In the genomic region with DNA sequence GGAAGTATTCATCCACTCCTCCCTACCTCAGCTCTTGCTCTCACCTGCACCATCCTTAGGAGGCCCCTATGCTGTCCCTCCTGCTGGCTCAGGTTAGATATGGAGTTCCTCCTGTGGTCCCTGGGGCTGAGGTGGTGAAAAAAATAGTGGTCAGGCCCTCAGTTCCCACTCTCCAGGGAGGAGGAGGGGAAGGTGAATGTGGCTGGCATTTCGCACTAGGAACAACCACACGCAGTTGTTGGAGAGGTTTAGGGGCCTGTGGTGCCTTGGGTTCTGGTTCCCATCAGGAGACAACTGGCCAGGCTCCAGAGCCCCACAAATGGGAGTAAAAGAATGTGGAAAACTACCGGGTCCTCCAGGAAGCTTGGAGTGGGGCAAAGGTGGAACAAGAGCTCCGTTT, we compare ENCODE assay signal across 21 cellular contexts.
DNase-seq lines count a peak whose midpoint lies in the region; ATAC-seq and TF ChIP-seq lines count a peak whose summit lies in the region.
"Had no signal": no experiment of that assay in that cellular context is flagged by ENCODE, and none has a peak within 500 bp of the region (broad histone marks: within the 10 kb centered on the region; RNA-seq: fewer than 3 reads in every experiment).

No MANE protein-coding gene starts in this region.

- H3K9ac ChIP-seq in mesendoderm (ENCODE audit: low read length) = no peak overlapping the region
- H3K9ac ChIP-seq in Karpas-422 (ENCODE audit: low read length) = no peak overlapping the region
- H3K9ac ChIP-seq: BLaER1 treated with 17β-estradiol and CSF1 and Interleukin-3, amounts not matched to agents 10 nM and 100 nM had no signal

- intact Hi-C loops in heart right ventricle (cut with DNase I) (loop anchor here in 1 of 10 donors (10.0 kb wide), 1 partner anchor 98 kb away; a partner anchor contains a TSS), left ventricle myocardium superior (cut with micrococcal nuclease) (no loop called here)

- H3K79me2 ChIP-seq in mesendoderm (ENCODE audit: control insufficient read depth, insufficient read depth, low read length) (no peaks in the 10 kb centered on the region), Karpas-422 (ENCODE audit: low read length) (no peaks in the 10 kb centered on the region)

- H4K5ac ChIP-seq in mesendoderm (ENCODE audit: low read length) = no peak overlapping the region

- no peaks in the 10 kb centered on the region for H3K36me3 ChIP-seq in heart right ventricle
- no peaks in the 10 kb centered on the region for H3K36me3 ChIP-seq in mesendoderm (ENCODE audit: control insufficient read depth, insufficient read depth, low read length)
- H3K36me3 ChIP-seq in Karpas-422 (ENCODE audit: insufficient read depth, low read length) = no peaks in the 10 kb centered on the region
- H3K36me3 ChIP-seq: BLaER1 treated with 17β-estradiol and CSF1 and Interleukin-3, amounts not matched to agents 10 nM and 100 nM had no signal

- H3K56ac ChIP-seq in mesendoderm (ENCODE audit: low read length) = peak overlapping the region; percentile 11

- H3K27me3 ChIP-seq in heart right ventricle (peaks cover 0 to 85% (median 0%) of the 10 kb centered on the region in 7 donors), mesendoderm (ENCODE audit: insufficient read depth, low read length, poor library complexity) (no peaks in the 10 kb centered on the region), Karpas-422 (ENCODE audit: low read length) (no peaks in the 10 kb centered on the region)

- no peaks in the 10 kb centered on the region for H3K9me2 ChIP-seq in Karpas-422 (replicated peaks; ENCODE audit: insufficient read depth, low read length)

- no peaks in the 10 kb centered on the region for H4K20me1 ChIP-seq in Karpas-422 (ENCODE audit: insufficient read depth, low read depth, low read length)

- H3K36me3 Mint-ChIP-seq in chondrocyte (ENCODE audit: low read depth) = no peaks in the 10 kb centered on the region
- H3K36me3 Mint-ChIP-seq: CD8-positive, alpha-beta T cell had no signal

- H3K9me3 Mint-ChIP-seq in chondrocyte (ENCODE audit: low read depth) = no peaks in the 10 kb centered on the region
- H3K9me3 Mint-ChIP-seq: CD8-positive, alpha-beta T cell; H9 had no signal

- H3K4me2 ChIP-seq in mesendoderm (ENCODE audit: low read length) (no peak overlapping the region), Karpas-422 (ENCODE audit: low read depth, low read length, poor library complexity, severe bottlenecking) (no peak overlapping the region)

- 66 to 74% methylated on average over 4 of the region's 4 CpGs for WGBS in heart right ventricle, 2 donors
- WGBS in mesendoderm (ENCODE audit: extremely low coverage, insufficient coverage, low lambda C conversion rate) = no CpG with 5 or more reads among the region's 4 CpGs

- H3K4me3 ChIP-seq in heart right ventricle (no peak overlapping the region), mesendoderm (ENCODE audit: low read length) (no peak overlapping the region), Karpas-422 (ENCODE audit: low read length) (no peak overlapping the region)
- H3K4me3 ChIP-seq: BLaER1 treated with 17β-estradiol and CSF1 and Interleukin-3, amounts not matched to agents 10 nM and 100 nM had no signal

- no peak overlapping the region for H2AFZ ChIP-seq in Karpas-422 (ENCODE audit: low read length)

- no peak overlapping the region for H3K23ac ChIP-seq in mesendoderm (ENCODE audit: low read length)

- H3K4ac ChIP-seq in mesendoderm (ENCODE audit: low read depth, low read length) = no peak overlapping the region

- H2BK5ac ChIP-seq in mesendoderm (ENCODE audit: low read length) = no peak overlapping the region

- no peak overlapping the region for H2BK120ac ChIP-seq in mesendoderm (ENCODE audit: low read depth, low read length)

- H3K18ac ChIP-seq in mesendoderm (ENCODE audit: low read length) = no peak overlapping the region

- peaks cover 5% of the 10 kb centered on the region for H3K27me3 Mint-ChIP-seq in chondrocyte (ENCODE audit: low read depth)

- H3K4me1 ChIP-seq in heart right ventricle (peaks cover 0 to 22% (median 9%) of the 10 kb centered on the region in 9 donors), mesendoderm (ENCODE audit: control insufficient read depth, low read depth, low read length) (no peaks in the 10 kb centered on the region), Karpas-422 (ENCODE audit: low read length) (peaks cover 17% of the 10 kb centered on the region)

- peak overlapping the region in 6 of 10 donors; percentile 14 to 48 (median 36) for H3K27ac ChIP-seq in heart right ventricle
- H3K27ac ChIP-seq in mesendoderm (ENCODE audit: low read depth, low read length) = no peak overlapping the region
- H3K27ac ChIP-seq in temporal lobe (ENCODE audit: low read depth, low read length) = peak overlapping the region; percentile 87
- no peak overlapping the region for H3K27ac ChIP-seq in Karpas-422 (ENCODE audit: low read length)
- H3K27ac ChIP-seq: BLaER1 treated with 17β-estradiol and CSF1 and Interleukin-3, amounts not matched to agents 10 nM and 100 nM had no signal

- H2BK15ac ChIP-seq in mesendoderm (replicated peaks; ENCODE audit: low read depth) = no peak overlapping the region

- H3K4me3 Mint-ChIP-seq in chondrocyte (ENCODE audit: unreplicated experiment) = no peak overlapping the region
- H3K4me3 Mint-ChIP-seq: CD8-positive, alpha-beta T cell; H9 had no signal

- ATAC-seq in heart right ventricle = no peak
- ATAC-seq in left ventricle myocardium superior = no peak
- no peak for ATAC-seq in HG03342 (IDR thresholded peaks at IDR 0.05; ENCODE audit: unreplicated experiment)
- ATAC-seq: CD8-positive, alpha-beta T cell; Panc1 had no signal

- no peaks in the 10 kb centered on the region for H3K9me3 ChIP-seq in heart right ventricle
- no peaks in the 10 kb centered on the region for H3K9me3 ChIP-seq in Karpas-422 (ENCODE audit: low read length)
- H3K9me3 ChIP-seq: BLaER1 treated with 17β-estradiol and CSF1 and Interleukin-3, amounts not matched to agents 10 nM and 100 nM had no signal

- DNase-seq in heart right ventricle (no peak), left ventricle myocardium superior (no peak), chondrocyte (ENCODE audit: low spot score) (peak; percentile 15), mesendoderm (no peak), Karpas-422 (no peak)
- DNase-seq: Calu3; CD8-positive, alpha-beta T cell; DMS53; EL; H9; MM.1S; NCI-H1092; NCI-H146; NCI-H2029 treated with DMSO at 0.1 percent for 48 hours; NCI-H2171 treated with DMSO at 0.1 percent for 48 hours; NCI-H446 treated with DMSO at 0.1 percent for 48 hours; SHP77 had no signal

- no peak overlapping the region for H4K8ac ChIP-seq in mesendoderm (ENCODE audit: low read depth, low read length)

- H2AK5ac ChIP-seq in mesendoderm (ENCODE audit: low read length) = no peak overlapping the region

- peaks cover 3% of the 10 kb centered on the region for H3K4me1 Mint-ChIP-seq in chondrocyte (ENCODE audit: low read depth)

- H3K27ac Mint-ChIP-seq in chondrocyte (ENCODE audit: unreplicated experiment) = no peak overlapping the region
- H3K27ac Mint-ChIP-seq: CD8-positive, alpha-beta T cell had no signal

- H3K79me1 ChIP-seq in mesendoderm (ENCODE audit: low read length) = no peaks in the 10 kb centered on the region

- TF ChIP-seq CTCF in heart right ventricle (IDR thresholded peaks at IDR 0.05) = no peak
- no peak for TF ChIP-seq CTCF in chondrocyte (IDR thresholded peaks at IDR 0.05)

Comparison
In these comparisons a context has a peak if more than half of its experiments do, and no peak if none do; other contexts are left out.
1. H3K27ac ChIP-seq: peak in heart right ventricle (6 of 10) and temporal lobe (single experiment); none in mesendoderm (single experiment) and Karpas-422 (single experiment).